Comparison of ENCODE assay signal across 17 cellular contexts in genomic region chr7:13036256-13036765, GRCh38.
DNase-seq lines count a peak whose midpoint lies in the region; ATAC-seq and TF ChIP-seq lines count a peak whose summit lies in the region.
"Had no signal": no experiment of that assay in that cellular context is flagged by ENCODE, and none has a peak within 500 bp of the region (broad histone marks: within the 10 kb centered on the region; RNA-seq: fewer than 3 reads in every experiment).

No MANE protein-coding gene starts in this region.

- H2AK9ac ChIP-seq in IMR-90 (replicated peaks; ENCODE audit: low read depth, low read length, poor library complexity) = no peak overlapping the region

- H4K20me1 ChIP-seq in IMR-90 (ENCODE audit: insufficient read depth, low read length) = no peaks in the 10 kb centered on the region

- H3K36me3 ChIP-seq in IMR-90 (ENCODE audit: control insufficient read depth, insufficient read depth, low read length) = no peaks in the 10 kb centered on the region

- H3K79me1 ChIP-seq in IMR-90 (ENCODE audit: low read depth in 1 of 2, low read length in 2 of 2) = no peaks in the 10 kb centered on the region

- peak overlapping the region; percentile 90; the same call in 1 of the 2 replicates for H4K5ac ChIP-seq in IMR-90 (ENCODE audit: low read depth, low read length)

- peak overlapping the region; percentile 73 for H3K4ac ChIP-seq in IMR-90 (ENCODE audit: low read depth, low read length)

- H3K27ac ChIP-seq in IMR-90 (ENCODE audit: insufficient read depth, low read length) = peak overlapping the region; percentile 70

- peak overlapping the region; percentile 54 for H3K14ac ChIP-seq in IMR-90 (replicated peaks; ENCODE audit: low read depth, low read length)

- peak overlapping the region; percentile 84 for H2BK20ac ChIP-seq in IMR-90 (ENCODE audit: low read depth, low read length)

- no peak overlapping the region for H2AFZ ChIP-seq in IMR-90 (replicated peaks; ENCODE audit: low read length, poor library complexity)

- peak overlapping the region in 1 of 2 experiments; percentile 84; a peak in 2 of 4 replicates for H4K8ac ChIP-seq in IMR-90 (ENCODE audit: low read depth in 2 of 2, low read length in 2 of 2)

- H3K4me2 ChIP-seq in IMR-90 (ENCODE audit: low read depth, low read length) = no peak overlapping the region

- H3K4me3 ChIP-seq in IMR-90 (ENCODE audit: insufficient read depth, low read depth, low read length) = no peak overlapping the region
- no peak overlapping the region for H3K4me3 ChIP-seq in fibroblast of mammary gland (ENCODE audit: control insufficient read depth, low read depth, low read length)
- H3K4me3 ChIP-seq in skeletal muscle cell (ENCODE audit: low read depth, low read length) = no peak overlapping the region

- H2BK15ac ChIP-seq in IMR-90 (ENCODE audit: low read depth, low read length) = peak overlapping the region; percentile 43; the same call in 1 of the 3 replicates

- peak overlapping the region; percentile 46; the same call in 1 of the 2 replicates for H3K56ac ChIP-seq in IMR-90 (ENCODE audit: extremely low read depth, insufficient read depth, low read length)

- ATAC-seq in IMR-90 (ENCODE audit: low read depth) (no peak), GM18907 (IDR thresholded peaks at IDR 0.05; ENCODE audit: unreplicated experiment) (no peak), GM19455 (IDR thresholded peaks at IDR 0.05; ENCODE audit: unreplicated experiment) (no peak)
- ATAC-seq: SK-N-SH treated with all-trans-retinoic acid at 6 μM for 48 hours had no signal

- intact Hi-C loops in IMR-90 (cut with micrococcal nuclease) = loop anchor here (2.0 to 5.0 kb wide), 2 partner anchors 41 to 350 kb away; partner anchors contain the start of gene ARL4A

- peaks cover 2% of the 10 kb centered on the region for H3K9me1 ChIP-seq in IMR-90 (ENCODE audit: insufficient read depth, low read length)

- peak overlapping the region; percentile 75; the same call in 1 of the 2 replicates for H4K91ac ChIP-seq in IMR-90 (ENCODE audit: insufficient read depth, low read depth, low read length)

- no TSS peak for BruUV-seq in IMR-90 (replicated peaks; lab: Mats Ljungman, UMichigan)

- no peaks in the 10 kb centered on the region for H3K27me3 ChIP-seq in IMR-90 (ENCODE audit: control insufficient read depth, insufficient read depth, low read length)

- TF ChIP-seq POLR2A in IMR-90 (IDR thresholded peaks at IDR 0.05; ENCODE audit: low read depth, low read length) = no peak

- peak overlapping the region; percentile 97; the same call in 1 of the 2 replicates for H3K18ac ChIP-seq in IMR-90 (ENCODE audit: low read depth, low read length)

- dilution Hi-C loops in IMR-90 (cut with HindIII; ENCODE audit: low sequenced_read_pairs, unreplicated experiment) = no loop called here

- peak overlapping the region; percentile 86 for H2BK120ac ChIP-seq in IMR-90 (ENCODE audit: low read depth, low read length)

- peaks cover 2% of the 10 kb centered on the region for H3K9me3 ChIP-seq in IMR-90 (ENCODE audit: control insufficient read depth, insufficient read depth, low read length)

- POLR2A ChIA-PET in IMR-90 (lab: Charles Lee; ENCODE audit: unreplicated experiment) = no interaction called here

- peaks cover 7% of the 10 kb centered on the region for H3K4me1 ChIP-seq in IMR-90 (ENCODE audit: control insufficient read depth, insufficient read depth, low read length)

- H3K9ac ChIP-seq in IMR-90 (ENCODE audit: low read depth, low read length) = no peak overlapping the region

- CTCF ChIA-PET in IMR-90 (lab: Yijun Ruan, JAX) = no interaction called here

- TF ChIP-seq CTCF in IMR-90 (conservative IDR thresholded peaks at IDR 0.05; ENCODE audit: low read depth, low read length) (no peak), fibroblast of mammary gland (conservative IDR thresholded peaks at IDR 0.05; ENCODE audit: control insufficient read depth, insufficient read depth, low read depth, low read length) (no peak)

- peak overlapping the region; percentile 70 for H2AK5ac ChIP-seq in IMR-90 (ENCODE audit: low read depth, low read length)

- peak overlapping the region; percentile 82 for H2BK5ac ChIP-seq in IMR-90 (ENCODE audit: low read depth, low read length, poor library complexity, severe bottlenecking)

- DNase-seq in ELR (ENCODE audit: low read depth) = peak; percentile 36
- DNase-seq in IMR-90 = peak; percentile 62
- peak; percentile 41 for DNase-seq in fibroblast of mammary gland (ENCODE audit: low read depth)
- peak; percentile 22 for DNase-seq in skeletal muscle cell (ENCODE audit: low read depth)
- DNase-seq in GM03348 (ENCODE audit: low spot score) = no peak
- DNase-seq: DMS79 treated with DMSO at 0.1 percent for 48 hours, GDM1, NCI-H1092 treated with DMSO at 0.1 percent for 48 hours, NCI-H146, NCI-H2029 treated with DMSO at 0.1 percent for 48 hours, NCI-H2171 treated with DMSO at 0.1 percent for 48 hours, NCI-H446 treated with DMSO at 0.1 percent for 48 hours, SHP77, T-helper 1 cell had no signal

- TF ChIP-seq RAD21 in IMR-90 (IDR thresholded peaks at IDR 0.05; ENCODE audit: low read length) = no peak

- peak overlapping the region; percentile 46; the same call in 1 of the 2 replicates for H3K23ac ChIP-seq in IMR-90 (ENCODE audit: low read depth, low read length)

- in situ Hi-C loops in IMR-90 (cut with MboI; ENCODE audit: low sequenced_read_pairs) = no loop called here

TF ChIP-seq in IMR-90, 13 proteins besides CTCF, POLR2A, EP300 and RAD21:
- TF ChIP-seq SMC3 (IDR thresholded peaks at IDR 0.05; ENCODE audit: low read depth, low read length) = no peak
